Comparison of ENCODE assay signal across 16 cellular contexts in genomic region chr1:172902861-172903381, GRCh38.
A peak's percentile ranks its signal among the peaks of the same experiment; 100 is the strongest.
DNase-seq lines count a peak whose midpoint lies in the region; ATAC-seq and TF ChIP-seq lines count a peak whose summit lies in the region.
"Had no signal": no experiment of that assay in that cellular context is flagged by ENCODE, and none has a peak within 500 bp of the region (broad histone marks: within the 10 kb centered on the region; RNA-seq: fewer than 3 reads in every experiment).

No MANE protein-coding gene starts in this region.

- ATAC-seq in activated CD8-positive, alpha-beta memory T cell treated with anti-CD3 and anti-CD28 coated beads, Interleukin-2, amount 10 ng/mL, durations not matched to agents 7 days and 5 days: peak; percentile 23
- peak; percentile 100 for ATAC-seq in stimulated activated effector memory CD8-positive, alpha-beta T cell treated with anti-CD3 and anti-CD28 coated beads, Interleukin-12 subunit alpha, Interleukin-12 subunit beta, amount 100 ng/mL, for 72 hours
- ATAC-seq in GM18520 (IDR thresholded peaks at IDR 0.05; ENCODE audit: unreplicated experiment) (no peak), lower lobe of right lung (no peak)
- ATAC-seq: gastroesophageal sphincter had no signal

- H3K27me3 Mint-ChIP-seq in activated CD8-positive, alpha-beta memory T cell treated with anti-CD3 and anti-CD28 coated beads, Interleukin-2, amount 10 ng/mL, durations not matched to agents 7 days and 5 days: peaks cover 52% of the 10 kb centered on the region

- no peak overlapping the region for H3K27ac Mint-ChIP-seq in activated CD8-positive, alpha-beta memory T cell treated with anti-CD3 and anti-CD28 coated beads, Interleukin-2, amount 10 ng/mL, durations not matched to agents 7 days and 5 days
- no peak overlapping the region for H3K27ac Mint-ChIP-seq in stimulated activated effector memory CD8-positive, alpha-beta T cell treated with anti-CD3 and anti-CD28 coated beads, Interleukin-12 subunit alpha, Interleukin-12 subunit beta, amount 100 ng/mL, for 72 hours
- H3K27ac Mint-ChIP-seq: nephron had no signal

- no peaks in the 10 kb centered on the region for H3K9me3 Mint-ChIP-seq in activated CD8-positive, alpha-beta memory T cell treated with anti-CD3 and anti-CD28 coated beads, Interleukin-2, amount 10 ng/mL, durations not matched to agents 7 days and 5 days (ENCODE audit: low read depth)
- no peaks in the 10 kb centered on the region for H3K9me3 Mint-ChIP-seq in stimulated activated effector memory CD8-positive, alpha-beta T cell treated with anti-CD3 and anti-CD28 coated beads, Interleukin-12 subunit alpha, Interleukin-12 subunit beta, amount 100 ng/mL, for 72 hours
- H3K9me3 Mint-ChIP-seq: nephron had no signal

- TF ChIP-seq CTCF in epithelial cell of esophagus (IDR thresholded peaks at IDR 0.05; ENCODE audit: insufficient read depth, low read depth, low read length, missing control alignments) (no peak), lower lobe of right lung (IDR thresholded peaks at IDR 0.05) (no peak)

- H3K4me3 ChIP-seq in epithelial cell of esophagus (ENCODE audit: low read length): no peak overlapping the region
- no peak overlapping the region for H3K4me3 ChIP-seq in lower lobe of right lung
- H3K4me3 ChIP-seq: gastroesophageal sphincter, skin epidermis had no signal

- DNase-seq in activated CD8-positive, alpha-beta memory T cell treated with anti-CD3 and anti-CD28 coated beads, Interleukin-2, amount 10 ng/mL, durations not matched to agents 7 days and 5 days: no peak
- DNase-seq in activated CD8-positive, alpha-beta memory T cell treated with anti-CD3 and anti-CD28 coated beads for 24 hours: no peak
- peak; percentile 41 for DNase-seq in RKO (ENCODE audit: low spot score)
- DNase-seq in epithelial cell of esophagus (ENCODE audit: low read depth): peak; percentile 68
- no peak for DNase-seq in stimulated activated effector memory CD8-positive, alpha-beta T cell treated with anti-CD3 and anti-CD28 coated beads, Interleukin-12 subunit alpha, Interleukin-12 subunit beta, amount 100 ng/mL, for 72 hours (ENCODE audit: low spot score in 2 of 2)
- DNase-seq in NCI-H748 (lab: John Stamatoyannopoulos, UW; ENCODE audit: unreplicated experiment): no peak
- DNase-seq in lower lobe of right lung: no peak
- DNase-seq: ACHN; activated effector memory CD4-positive, alpha-beta T cell treated with Interleukin-2 at 50 U/mL for 16 hours; cerebellar nuclear complex; DND-41; RPMI8226 had no signal

- no peak overlapping the region for H3K4me3 Mint-ChIP-seq in activated CD8-positive, alpha-beta memory T cell treated with anti-CD3 and anti-CD28 coated beads, Interleukin-2, amount 10 ng/mL, durations not matched to agents 7 days and 5 days
- no peak overlapping the region for H3K4me3 Mint-ChIP-seq in stimulated activated effector memory CD8-positive, alpha-beta T cell treated with anti-CD3 and anti-CD28 coated beads, Interleukin-12 subunit alpha, Interleukin-12 subunit beta, amount 100 ng/mL, for 72 hours
- H3K4me3 Mint-ChIP-seq: nephron had no signal

- CTCF ChIA-PET in activated CD8-positive, alpha-beta memory T cell treated with anti-CD3 and anti-CD28 coated beads, Interleukin-2, amount 10 ng/mL, durations not matched to agents 7 days and 5 days (lab: Charles Lee): no interaction called here

- no peaks in the 10 kb centered on the region for H3K4me1 ChIP-seq in lower lobe of right lung
- H3K4me1 ChIP-seq: gastroesophageal sphincter had no signal

- H3K4me1 Mint-ChIP-seq in activated CD8-positive, alpha-beta memory T cell treated with anti-CD3 and anti-CD28 coated beads, Interleukin-2, amount 10 ng/mL, durations not matched to agents 7 days and 5 days: peaks cover 21% of the 10 kb centered on the region
- H3K4me1 Mint-ChIP-seq in stimulated activated effector memory CD8-positive, alpha-beta T cell treated with anti-CD3 and anti-CD28 coated beads, Interleukin-12 subunit alpha, Interleukin-12 subunit beta, amount 100 ng/mL, for 72 hours: peaks cover 26% of the 10 kb centered on the region
- H3K4me1 Mint-ChIP-seq: nephron had no signal

- intact Hi-C loops in lower lobe of right lung (cut with DNase I): no loop called here

- H3K27me3 ChIP-seq in lower lobe of right lung (ENCODE audit: low read depth): no peaks in the 10 kb centered on the region
- H3K27me3 ChIP-seq: gastroesophageal sphincter had no signal

- peaks cover 10% of the 10 kb centered on the region for H3K36me3 Mint-ChIP-seq in activated CD8-positive, alpha-beta memory T cell treated with anti-CD3 and anti-CD28 coated beads, Interleukin-2, amount 10 ng/mL, durations not matched to agents 7 days and 5 days
- no peaks in the 10 kb centered on the region for H3K36me3 Mint-ChIP-seq in stimulated activated effector memory CD8-positive, alpha-beta T cell treated with anti-CD3 and anti-CD28 coated beads, Interleukin-12 subunit alpha, Interleukin-12 subunit beta, amount 100 ng/mL, for 72 hours

- no peaks in the 10 kb centered on the region for H3K36me3 ChIP-seq in lower lobe of right lung
- H3K36me3 ChIP-seq: gastroesophageal sphincter had no signal

- no peaks in the 10 kb centered on the region for H3K9me3 ChIP-seq in lower lobe of right lung
- H3K9me3 ChIP-seq: gastroesophageal sphincter had no signal

- no peak overlapping the region for H3K27ac ChIP-seq in lower lobe of right lung
- H3K27ac ChIP-seq: gastroesophageal sphincter, skin epidermis had no signal

Comparison
In these comparisons a context has a peak if more than half of its experiments do, and no peak if none do; other contexts are left out.
1. ATAC-seq: peak in activated CD8-positive, alpha-beta memory T cell treated with anti-CD3 and anti-CD28 coated beads, Interleukin-2, amount 10 ng/mL, durations not matched to agents 7 days and 5 days (single experiment) and stimulated activated effector memory CD8-positive, alpha-beta T cell treated with anti-CD3 and anti-CD28 coated beads, Interleukin-12 subunit alpha, Interleukin-12 subunit beta, amount 100 ng/mL, for 72 hours (single experiment); none in GM18520 (single experiment) and lower lobe of right lung (0 of 2).
2. DNase-seq: peak in RKO (single experiment) and epithelial cell of esophagus (single experiment); none in activated CD8-positive, alpha-beta memory T cell treated with anti-CD3 and anti-CD28 coated beads, Interleukin-2, amount 10 ng/mL, durations not matched to agents 7 days and 5 days (single experiment), activated CD8-positive, alpha-beta memory T cell treated with anti-CD3 and anti-CD28 coated beads for 24 hours (single experiment), stimulated activated effector memory CD8-positive, alpha-beta T cell treated with anti-CD3 and anti-CD28 coated beads, Interleukin-12 subunit alpha, Interleukin-12 subunit beta, amount 100 ng/mL, for 72 hours (0 of 2), NCI-H748 (single experiment) and lower lobe of right lung (single experiment).